In the genomic region with DNA sequence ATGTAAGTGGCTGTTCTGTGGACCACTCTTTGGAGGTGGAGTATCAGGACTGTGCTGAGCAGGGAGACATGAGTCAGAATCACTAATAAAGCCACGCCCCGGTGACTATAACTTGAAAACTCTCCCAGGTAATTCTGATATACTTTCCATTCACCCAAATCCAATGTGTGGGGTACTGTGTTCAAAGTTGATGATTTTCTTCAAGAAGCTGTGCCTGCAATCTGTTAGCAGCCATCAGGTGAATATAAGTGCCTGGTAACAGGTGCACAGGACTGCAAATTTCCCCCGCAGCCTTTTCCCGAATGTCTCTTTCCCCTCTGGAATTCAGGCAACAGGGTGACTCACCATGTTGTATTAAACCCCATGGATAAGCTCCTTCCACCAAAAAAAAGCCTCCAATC, we compare ENCODE assay signal across 1 cellular context.
A peak's percentile ranks its signal among the peaks of the same experiment; 100 is the strongest.
TF ChIP-seq lines count a peak whose summit lies in the region.

No MANE protein-coding gene starts in this region.

TF ChIP-seq in H1, 55 proteins besides CTCF, POLR2A, EP300 and RAD21:
- TF ChIP-seq JUND (IDR thresholded peaks at IDR 0.05; ENCODE audit: low read length) (peak; percentile 68; the same call in 1 of the 2 replicates), SUZ12 (IDR thresholded peaks at IDR 0.05; ENCODE audit: low read length) (no peak)
